28 cellular contexts compared by ENCODE assay signal in genomic region chr16:4233431-4233830, GRCh38. TPM values are rescaled to one million over a fixed set of nuclear protein-coding genes. Genes with fewer than 3 reads are reported as not detected.
DNase-seq lines count a peak whose midpoint lies in the region; ATAC-seq and TF ChIP-seq lines count a peak whose summit lies in the region.
"Had no signal": no experiment of that assay in that cellular context is flagged by ENCODE, and none has a peak within 500 bp of the region (broad histone marks: within the 10 kb centered on the region; RNA-seq: fewer than 3 reads in every experiment).

No MANE protein-coding gene starts in this region.

- TF ChIP-seq CTCF in testis (IDR thresholded peaks at IDR 0.05), result no peak
- no peak for TF ChIP-seq CTCF in uterus (IDR thresholded peaks at IDR 0.05)

- TF ChIP-seq POLR2A in testis (IDR thresholded peaks at IDR 0.05) (no peak), uterus (IDR thresholded peaks at IDR 0.05) (no peak)

- H3K4me3 ChIP-seq in right cardiac atrium (ENCODE audit: low read length), result no peak overlapping the region
- H3K4me3 ChIP-seq in testis, result no peak overlapping the region
- H3K4me3 ChIP-seq in uterus, result no peak overlapping the region
- H3K4me3 ChIP-seq: body of pancreas, suprapubic skin had no signal

- WGBS in right cardiac atrium, result 41% methylated on average over 4 of the region's 4 CpGs
- WGBS in testis, 2 donors, result 49 to 56% methylated on average over 4 of the region's 4 CpGs

- no peaks in the 10 kb centered on the region for H3K36me3 ChIP-seq in testis (ENCODE audit: low read depth, missing control alignments)
- H3K36me3 ChIP-seq in uterus, result no peaks in the 10 kb centered on the region
- H3K36me3 ChIP-seq: suprapubic skin had no signal

- no peaks in the 10 kb centered on the region for H3K9me3 ChIP-seq in right cardiac atrium (ENCODE audit: control insufficient read depth, low read length)
- H3K9me3 ChIP-seq in testis, result no peaks in the 10 kb centered on the region
- H3K9me3 ChIP-seq in uterus, result no peaks in the 10 kb centered on the region
- H3K9me3 ChIP-seq: body of pancreas, suprapubic skin had no signal

- intact Hi-C loops in right cardiac atrium (cut with DNase I) (no loop called here), testis (cut with DNase I; ENCODE audit: low total_unique reads) (no loop called here), uterus (cut with DNase I; ENCODE audit: low total_unique reads) (no loop called here)

- peak overlapping the region; percentile 39 for H3K27ac ChIP-seq in cingulate gyrus (ENCODE audit: low read depth, low read length)
- H3K27ac ChIP-seq in right cardiac atrium (ENCODE audit: low read length), result peak overlapping the region; percentile 99
- H3K27ac ChIP-seq in testis, result peak overlapping the region; percentile 36 to 68
- no peak overlapping the region for H3K27ac ChIP-seq in uterus
- H3K27ac ChIP-seq: 22Rv1, body of pancreas, suprapubic skin had no signal

- DNase-seq in NCI-H146 (lab: John Stamatoyannopoulos, UW) (peak; percentile 52), NCI-H146 treated with DMSO at 0.1 percent for 48 hours (lab: John Stamatoyannopoulos, UW; ENCODE audit: unreplicated experiment) (no peak), right cardiac atrium (peak in 1 of 3 donors; percentile 22), testis (no peak), cerebellar cortex (ENCODE audit: low spot score) (no peak), nucleus accumbens (lab: John Stamatoyannopoulos, UW) (no peak), uterus (no peak)
- DNase-seq: activated CD4-positive, alpha-beta memory T cell treated with anti-CD3 and anti-CD28 coated beads for 36 hours; activated CD4-positive, CD25-positive, alpha-beta regulatory T cell treated with anti-CD3 and anti-CD28 coated beads, Interleukin-2, amount 50 U/mL, for 72 hours; activated CD8-positive, alpha-beta memory T cell treated with anti-CD3 and anti-CD28 coated beads, Interleukin-2, amount 50 U/mL, for 4 hours; activated naive CD4-positive, alpha-beta T cell treated with anti-CD3 and anti-CD28 coated beads for 36 hours; body of pancreas; Calu3; Karpas-422; naive B cell; NCI-H2081 treated with DMSO at 0.1 percent for 48 hours; NCI-H2227 treated with DMSO at 0.1 percent for 48 hours; NCI-H526 treated with DMSO at 0.1 percent for 48 hours; SHP77; stimulated activated CD4-positive, alpha-beta T cell treated with anti-CD3 and anti-CD28 coated beads, Interleukin-1b, Interleukin-23, amount 100 ng/mL, for 48 hours; stimulated activated naive CD4-positive, alpha-beta T cell treated with Interleukin-2 at 50 U/mL for 16 hours; T-helper 2 cell had no signal

- H3K4me1 ChIP-seq in right cardiac atrium (ENCODE audit: control insufficient read depth, insufficient read depth, low read length), result peaks cover 10% of the 10 kb centered on the region
- H3K4me1 ChIP-seq in testis, result no peaks in the 10 kb centered on the region
- no peaks in the 10 kb centered on the region for H3K4me1 ChIP-seq in uterus
- H3K4me1 ChIP-seq: body of pancreas had no signal

- peak; percentile 40 for ATAC-seq in right cardiac atrium
- ATAC-seq: body of pancreas had no signal

- H3K27me3 ChIP-seq in right cardiac atrium (ENCODE audit: control insufficient read depth, insufficient read depth) (no peaks in the 10 kb centered on the region), testis (no peaks in the 10 kb centered on the region), uterus (no peaks in the 10 kb centered on the region)
- H3K27me3 ChIP-seq: body of pancreas, suprapubic skin had no signal

RNA-seq across cellular contexts. Expression of gene SRL, which starts 8.4 kb away (rescaled TPM):
- 100 to 1,000 TPM; 338 to 395 (median 359) TPM for total RNA-seq in right cardiac atrium
- polyA plus RNA-seq in right cardiac atrium, result 255 TPM
- 1 to 10 TPM; 1.5 to 2.5 TPM for total RNA-seq in testis
- polyA plus RNA-seq in testis (ENCODE audit: insufficient read depth, low read depth, low replicate concordance), result 4.7 TPM
- 10 to 100 TPM in 1 of 4 donors, 1 to 10 TPM in 2, under 1 TPM in 1; 0.29 to 10.1 (median 7.6) TPM for total RNA-seq in uterus
- total RNA-seq: activated CD4-positive, alpha-beta memory T cell treated with anti-CD3 and anti-CD28 coated beads for 36 hours; activated naive CD4-positive, alpha-beta T cell treated with anti-CD3 and anti-CD28 coated beads for 36 hours; body of pancreas; Calu3; chondrocyte; H1 had no signal
- polyA plus RNA-seq: keratinocyte had no signal

RNA-seq across cellular contexts. Expression of gene TFAP4, which starts 39.4 kb away (rescaled TPM):
- total RNA-seq in right cardiac atrium, result 1 to 10 TPM; 2.3 to 4.2 (median 3.5) TPM
- 2.1 TPM for polyA plus RNA-seq in right cardiac atrium
- total RNA-seq in testis, result 1 to 10 TPM; 3.1 to 4.8 TPM
- 2.7 TPM for polyA plus RNA-seq in testis (ENCODE audit: insufficient read depth, low read depth, low replicate concordance)
- 10 to 100 TPM in 2 of 4 donors, 1 to 10 TPM in 2; 2.1 to 18.7 (median 8.2) TPM for total RNA-seq in uterus

Comparison
In these comparisons a context has a peak if more than half of its experiments do, and no peak if none do; other contexts are left out.
1. H3K27ac ChIP-seq: peak in cingulate gyrus (single experiment), right cardiac atrium (single experiment) and testis (2 of 2); none in uterus (0 of 2).
2. RNA of gene SRL, which starts 8.4 kb away (total RNA-seq): 338 to 395 TPM in right cardiac atrium; 0.29 to 10.1 TPM in uterus and 1.5 to 2.5 TPM in testis; every median in the first group is over 10 times any median in the second.